ENCODE assay signal across 1 cellular context in the genomic region with DNA sequence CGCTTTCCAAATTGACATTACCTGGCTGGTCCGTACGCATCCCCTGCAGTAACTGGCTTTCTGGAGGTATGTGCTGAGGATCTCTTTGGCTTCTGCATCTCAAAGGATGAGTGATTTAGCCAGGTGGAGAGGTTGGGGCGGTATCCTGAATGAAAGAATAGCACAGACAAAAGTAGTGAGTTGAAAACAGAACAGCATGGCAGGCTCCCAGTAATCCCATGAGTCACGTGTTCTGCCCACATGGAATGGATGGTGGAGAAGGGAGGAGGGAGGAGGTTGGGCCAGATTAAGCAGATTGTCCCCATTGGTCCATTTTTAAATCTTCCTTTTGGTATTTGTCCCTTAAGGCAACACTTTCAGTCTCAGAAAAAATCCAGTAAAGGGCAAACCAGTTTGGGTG.
TF ChIP-seq lines count a peak whose summit lies in the region.

No MANE protein-coding gene starts in this region.

TF ChIP-seq in WTC11, 78 proteins besides CTCF, POLR2A, EP300 and RAD21 (continued from another document):
- TF ChIP-seq, protein P1, sequence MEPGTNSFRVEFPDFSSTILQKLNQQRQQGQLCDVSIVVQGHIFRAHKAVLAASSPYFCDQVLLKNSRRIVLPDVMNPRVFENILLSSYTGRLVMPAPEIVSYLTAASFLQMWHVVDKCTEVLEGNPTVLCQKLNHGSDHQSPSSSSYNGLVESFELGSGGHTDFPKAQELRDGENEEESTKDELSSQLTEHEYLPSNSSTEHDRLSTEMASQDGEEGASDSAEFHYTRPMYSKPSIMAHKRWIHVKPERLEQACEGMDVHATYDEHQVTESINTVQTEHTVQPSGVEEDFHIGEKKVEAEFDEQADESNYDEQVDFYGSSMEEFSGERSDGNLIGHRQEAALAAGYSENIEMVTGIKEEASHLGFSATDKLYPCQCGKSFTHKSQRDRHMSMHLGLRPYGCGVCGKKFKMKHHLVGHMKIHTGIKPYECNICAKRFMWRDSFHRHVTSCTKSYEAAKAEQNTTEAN (CRISPR knock-in tag; IDR thresholded peaks at IDR 0.05) = no peak
- TF ChIP-seq NFYB (CRISPR knock-in tag; conservative IDR thresholded peaks at IDR 0.05; ENCODE audit: low read depth) = no peak
- TF ChIP-seq TEAD1 (CRISPR knock-in tag; IDR thresholded peaks at IDR 0.05) = no peak
- TF ChIP-seq, protein P2, sequence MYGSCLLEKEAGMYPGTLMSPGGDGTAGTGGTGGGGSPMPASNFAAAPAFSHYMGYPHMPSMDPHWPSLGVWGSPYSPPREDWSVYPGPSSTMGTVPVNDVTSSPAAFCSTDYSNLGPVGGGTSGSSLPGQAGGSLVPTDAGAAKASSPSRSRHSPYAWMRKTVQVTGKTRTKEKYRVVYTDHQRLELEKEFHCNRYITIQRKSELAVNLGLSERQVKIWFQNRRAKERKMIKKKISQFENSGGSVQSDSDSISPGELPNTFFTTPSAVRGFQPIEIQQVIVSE (CRISPR knock-in tag; IDR thresholded peaks at IDR 0.05; ENCODE audit: borderline replicate concordance) = no peak
- no peak for TF ChIP-seq ELF4 (CRISPR knock-in tag; IDR thresholded peaks at IDR 0.05; ENCODE audit: low read depth)
- TF ChIP-seq, protein P3, sequence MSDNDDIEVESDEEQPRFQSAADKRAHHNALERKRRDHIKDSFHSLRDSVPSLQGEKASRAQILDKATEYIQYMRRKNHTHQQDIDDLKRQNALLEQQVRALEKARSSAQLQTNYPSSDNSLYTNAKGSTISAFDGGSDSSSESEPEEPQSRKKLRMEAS (CRISPR knock-in tag; IDR thresholded peaks at IDR 0.05) = peak; percentile 48; the same call in 1 of the 2 replicates
